1 cellular context compared by ENCODE assay signal in genomic region chr2:237572021-237572741, GRCh38.
TF ChIP-seq lines count a peak whose summit lies in the region.

No MANE protein-coding gene starts in this region.

TF ChIP-seq in HepG2, 621 proteins besides CTCF, POLR2A, EP300 and RAD21 (continued from another document and continues in another):
- TF ChIP-seq, protein P1, sequence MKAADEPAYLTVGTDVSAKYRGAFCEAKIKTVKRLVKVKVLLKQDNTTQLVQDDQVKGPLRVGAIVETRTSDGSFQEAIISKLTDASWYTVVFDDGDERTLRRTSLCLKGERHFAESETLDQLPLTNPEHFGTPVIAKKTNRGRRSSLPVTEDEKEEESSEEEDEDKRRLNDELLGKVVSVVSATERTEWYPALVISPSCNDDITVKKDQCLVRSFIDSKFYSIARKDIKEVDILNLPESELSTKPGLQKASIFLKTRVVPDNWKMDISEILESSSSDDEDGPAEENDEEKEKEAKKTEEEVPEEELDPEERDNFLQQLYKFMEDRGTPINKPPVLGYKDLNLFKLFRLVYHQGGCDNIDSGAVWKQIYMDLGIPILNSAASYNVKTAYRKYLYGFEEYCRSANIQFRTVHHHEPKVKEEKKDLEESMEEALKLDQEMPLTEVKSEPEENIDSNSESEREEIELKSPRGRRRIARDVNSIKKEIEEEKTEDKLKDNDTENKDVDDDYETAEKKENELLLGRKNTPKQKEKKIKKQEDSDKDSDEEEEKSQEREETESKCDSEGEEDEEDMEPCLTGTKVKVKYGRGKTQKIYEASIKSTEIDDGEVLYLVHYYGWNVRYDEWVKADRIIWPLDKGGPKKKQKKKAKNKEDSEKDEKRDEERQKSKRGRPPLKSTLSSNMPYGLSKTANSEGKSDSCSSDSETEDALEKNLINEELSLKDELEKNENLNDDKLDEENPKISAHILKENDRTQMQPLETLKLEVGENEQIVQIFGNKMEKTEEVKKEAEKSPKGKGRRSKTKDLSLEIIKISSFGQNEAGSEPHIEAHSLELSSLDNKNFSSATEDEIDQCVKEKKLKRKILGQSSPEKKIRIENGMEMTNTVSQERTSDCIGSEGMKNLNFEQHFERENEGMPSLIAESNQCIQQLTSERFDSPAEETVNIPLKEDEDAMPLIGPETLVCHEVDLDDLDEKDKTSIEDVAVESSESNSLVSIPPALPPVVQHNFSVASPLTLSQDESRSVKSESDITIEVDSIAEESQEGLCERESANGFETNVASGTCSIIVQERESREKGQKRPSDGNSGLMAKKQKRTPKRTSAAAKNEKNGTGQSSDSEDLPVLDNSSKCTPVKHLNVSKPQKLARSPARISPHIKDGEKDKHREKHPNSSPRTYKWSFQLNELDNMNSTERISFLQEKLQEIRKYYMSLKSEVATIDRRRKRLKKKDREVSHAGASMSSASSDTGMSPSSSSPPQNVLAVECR (CRISPR knock-in tag; IDR thresholded peaks at IDR 0.05; ENCODE audit: borderline replicate concordance) = no peak; the same call in 1 of the 2 replicates
- no peak for TF ChIP-seq ZNF256 (CRISPR knock-in tag; conservative IDR thresholded peaks at IDR 0.05)
- TF ChIP-seq FOXK1 (CRISPR knock-in tag; IDR thresholded peaks at IDR 0.05; ENCODE audit: borderline replicate concordance, low read depth) = peak; percentile 68; the same call in 1 of the 2 replicates
- no peak for TF ChIP-seq POLR2AphosphoS5 (IDR thresholded peaks at IDR 0.05; ENCODE audit: low read depth, low read length)
- TF ChIP-seq DMAP1 (CRISPR knock-in tag; IDR thresholded peaks at IDR 0.05) = no peak
- no peak; the same call in 1 of the 2 replicates for TF ChIP-seq TMF1 (CRISPR knock-in tag; IDR thresholded peaks at IDR 0.05; ENCODE audit: low read depth)
- TF ChIP-seq HMG20A (CRISPR knock-in tag; IDR thresholded peaks at IDR 0.05; ENCODE audit: borderline replicate concordance) = peak; percentile 39; the same call in 1 of the 2 replicates
- TF ChIP-seq, protein P2, sequence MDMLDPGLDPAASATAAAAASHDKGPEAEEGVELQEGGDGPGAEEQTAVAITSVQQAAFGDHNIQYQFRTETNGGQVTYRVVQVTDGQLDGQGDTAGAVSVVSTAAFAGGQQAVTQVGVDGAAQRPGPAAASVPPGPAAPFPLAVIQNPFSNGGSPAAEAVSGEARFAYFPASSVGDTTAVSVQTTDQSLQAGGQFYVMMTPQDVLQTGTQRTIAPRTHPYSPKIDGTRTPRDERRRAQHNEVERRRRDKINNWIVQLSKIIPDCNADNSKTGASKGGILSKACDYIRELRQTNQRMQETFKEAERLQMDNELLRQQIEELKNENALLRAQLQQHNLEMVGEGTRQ (IDR thresholded peaks at IDR 0.05; ENCODE audit: low read depth, low read length) = no peak
- TF ChIP-seq, protein P2 (CRISPR knock-in tag; IDR thresholded peaks at IDR 0.05; ENCODE audit: borderline replicate concordance) = no peak
- TF ChIP-seq KDM3A (CRISPR knock-in tag; IDR thresholded peaks at IDR 0.05; ENCODE audit: low read depth) = peak; percentile 97; the same call in 1 of the 2 replicates
- TF ChIP-seq, protein P3, sequence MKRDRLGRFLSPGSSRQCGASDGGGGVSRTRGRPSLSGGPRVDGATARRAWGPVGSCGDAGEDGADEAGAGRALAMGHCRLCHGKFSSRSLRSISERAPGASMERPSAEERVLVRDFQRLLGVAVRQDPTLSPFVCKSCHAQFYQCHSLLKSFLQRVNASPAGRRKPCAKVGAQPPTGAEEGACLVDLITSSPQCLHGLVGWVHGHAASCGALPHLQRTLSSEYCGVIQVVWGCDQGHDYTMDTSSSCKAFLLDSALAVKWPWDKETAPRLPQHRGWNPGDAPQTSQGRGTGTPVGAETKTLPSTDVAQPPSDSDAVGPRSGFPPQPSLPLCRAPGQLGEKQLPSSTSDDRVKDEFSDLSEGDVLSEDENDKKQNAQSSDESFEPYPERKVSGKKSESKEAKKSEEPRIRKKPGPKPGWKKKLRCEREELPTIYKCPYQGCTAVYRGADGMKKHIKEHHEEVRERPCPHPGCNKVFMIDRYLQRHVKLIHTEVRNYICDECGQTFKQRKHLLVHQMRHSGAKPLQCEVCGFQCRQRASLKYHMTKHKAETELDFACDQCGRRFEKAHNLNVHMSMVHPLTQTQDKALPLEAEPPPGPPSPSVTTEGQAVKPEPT (CRISPR knock-in tag; IDR thresholded peaks at IDR 0.05; ENCODE audit: low read depth) = peak; percentile 28; the same call in 1 of the 2 replicates
- TF ChIP-seq ZNF777 (CRISPR knock-in tag; IDR thresholded peaks at IDR 0.05) = no peak
- peak; percentile 68; the same call in 1 of the 2 replicates for TF ChIP-seq MYC (CRISPR knock-in tag; IDR thresholded peaks at IDR 0.05; ENCODE audit: borderline replicate concordance)
- TF ChIP-seq CHD4 (IDR thresholded peaks at IDR 0.05; ENCODE audit: borderline replicate concordance, low read length) = no peak
- no peak for TF ChIP-seq TAF15 (IDR thresholded peaks at IDR 0.05; ENCODE audit: low read depth, low read length, poor library complexity, severe bottlenecking)
- TF ChIP-seq AGO1 (IDR thresholded peaks at IDR 0.05; ENCODE audit: low read depth, low read length, poor library complexity, severe bottlenecking) = peak; percentile 68
- TF ChIP-seq SOX13 (IDR thresholded peaks at IDR 0.05) = no peak
- TF ChIP-seq SOX13 (CRISPR knock-in tag; conservative IDR thresholded peaks at IDR 0.05 in 1 of 2, IDR thresholded peaks at IDR 0.05 in 1 of 2) = peak in 1 of 2 experiments; percentile 45; a peak in 1 of 4 replicates
- TF ChIP-seq TEAD3 (CRISPR knock-in tag; optimal IDR thresholded peaks at IDR 0.05; ENCODE audit: borderline replicate concordance) = peak; percentile 78
- TF ChIP-seq ZNF207 (IDR thresholded peaks at IDR 0.05; ENCODE audit: borderline replicate concordance) = no peak
- TF ChIP-seq ZNF768 (CRISPR knock-in tag; IDR thresholded peaks at IDR 0.05) = peak; percentile 71; the same call in 1 of the 2 replicates
- peak; percentile 59; the same call in 1 of the 2 replicates for TF ChIP-seq ZNF281 (CRISPR knock-in tag; IDR thresholded peaks at IDR 0.05; ENCODE audit: borderline replicate concordance)
- peak; percentile 68 for TF ChIP-seq RXRB (CRISPR knock-in tag; IDR thresholded peaks at IDR 0.05; ENCODE audit: borderline replicate concordance)
- TF ChIP-seq SMYD3 (CRISPR knock-in tag; IDR thresholded peaks at IDR 0.05) = 0 out of 2 replicates have a peak, but pooled peaks have one; percentile 46
- TF ChIP-seq GABPB1 (CRISPR knock-in tag; IDR thresholded peaks at IDR 0.05) = peak; percentile 75
- no peak for TF ChIP-seq RFX5 (IDR thresholded peaks at IDR 0.05; ENCODE audit: low read depth, low read length)
- TF ChIP-seq, protein P4, sequence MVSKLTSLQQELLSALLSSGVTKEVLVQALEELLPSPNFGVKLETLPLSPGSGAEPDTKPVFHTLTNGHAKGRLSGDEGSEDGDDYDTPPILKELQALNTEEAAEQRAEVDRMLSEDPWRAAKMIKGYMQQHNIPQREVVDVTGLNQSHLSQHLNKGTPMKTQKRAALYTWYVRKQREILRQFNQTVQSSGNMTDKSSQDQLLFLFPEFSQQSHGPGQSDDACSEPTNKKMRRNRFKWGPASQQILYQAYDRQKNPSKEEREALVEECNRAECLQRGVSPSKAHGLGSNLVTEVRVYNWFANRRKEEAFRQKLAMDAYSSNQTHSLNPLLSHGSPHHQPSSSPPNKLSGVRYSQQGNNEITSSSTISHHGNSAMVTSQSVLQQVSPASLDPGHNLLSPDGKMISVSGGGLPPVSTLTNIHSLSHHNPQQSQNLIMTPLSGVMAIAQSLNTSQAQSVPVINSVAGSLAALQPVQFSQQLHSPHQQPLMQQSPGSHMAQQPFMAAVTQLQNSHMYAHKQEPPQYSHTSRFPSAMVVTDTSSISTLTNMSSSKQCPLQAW (CRISPR knock-in tag; IDR thresholded peaks at IDR 0.05) = peak; percentile 90
- 0 out of 2 replicates have a peak, but pooled peaks have one; percentile 67 for TF ChIP-seq MXD4 (CRISPR knock-in tag; IDR thresholded peaks at IDR 0.05)
- TF ChIP-seq MBD4 (IDR thresholded peaks at IDR 0.05; ENCODE audit: borderline replicate concordance, low read length) = no peak
- TF ChIP-seq FOXP1 (IDR thresholded peaks at IDR 0.05) = no peak
- no peak for TF ChIP-seq FOXP1 (CRISPR knock-in tag; IDR thresholded peaks at IDR 0.05)
- TF ChIP-seq FOXC1 (CRISPR knock-in tag; IDR thresholded peaks at IDR 0.05; ENCODE audit: borderline replicate concordance) = peak; percentile 77; the same call in 1 of the 2 replicates
- no peak for TF ChIP-seq SRSF1 (optimal IDR thresholded peaks at IDR 0.05; ENCODE audit: low read depth, low read length)
- TF ChIP-seq, protein P5, sequence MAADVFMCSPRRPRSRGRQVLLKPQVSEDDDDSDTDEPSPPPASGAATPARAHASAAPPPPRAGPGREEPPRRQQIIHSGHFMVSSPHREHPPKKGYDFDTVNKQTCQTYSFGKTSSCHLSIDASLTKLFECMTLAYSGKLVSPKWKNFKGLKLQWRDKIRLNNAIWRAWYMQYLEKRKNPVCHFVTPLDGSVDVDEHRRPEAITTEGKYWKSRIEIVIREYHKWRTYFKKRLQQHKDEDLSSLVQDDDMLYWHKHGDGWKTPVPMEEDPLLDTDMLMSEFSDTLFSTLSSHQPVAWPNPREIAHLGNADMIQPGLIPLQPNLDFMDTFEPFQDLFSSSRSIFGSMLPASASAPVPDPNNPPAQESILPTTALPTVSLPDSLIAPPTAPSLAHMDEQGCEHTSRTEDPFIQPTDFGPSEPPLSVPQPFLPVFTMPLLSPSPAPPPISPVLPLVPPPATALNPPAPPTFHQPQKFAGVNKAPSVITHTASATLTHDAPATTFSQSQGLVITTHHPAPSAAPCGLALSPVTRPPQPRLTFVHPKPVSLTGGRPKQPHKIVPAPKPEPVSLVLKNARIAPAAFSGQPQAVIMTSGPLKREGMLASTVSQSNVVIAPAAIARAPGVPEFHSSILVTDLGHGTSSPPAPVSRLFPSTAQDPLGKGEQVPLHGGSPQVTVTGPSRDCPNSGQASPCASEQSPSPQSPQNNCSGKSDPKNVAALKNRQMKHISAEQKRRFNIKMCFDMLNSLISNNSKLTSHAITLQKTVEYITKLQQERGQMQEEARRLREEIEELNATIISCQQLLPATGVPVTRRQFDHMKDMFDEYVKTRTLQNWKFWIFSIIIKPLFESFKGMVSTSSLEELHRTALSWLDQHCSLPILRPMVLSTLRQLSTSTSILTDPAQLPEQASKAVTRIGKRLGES (CRISPR knock-in tag; IDR thresholded peaks at IDR 0.05; ENCODE audit: borderline replicate concordance) = no peak
- TF ChIP-seq RELA (CRISPR knock-in tag; IDR thresholded peaks at IDR 0.05) = peak; percentile 76; the same call in 1 of the 2 replicates
- TF ChIP-seq, protein P6, sequence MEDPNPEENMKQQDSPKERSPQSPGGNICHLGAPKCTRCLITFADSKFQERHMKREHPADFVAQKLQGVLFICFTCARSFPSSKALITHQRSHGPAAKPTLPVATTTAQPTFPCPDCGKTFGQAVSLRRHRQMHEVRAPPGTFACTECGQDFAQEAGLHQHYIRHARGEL (CRISPR knock-in tag; IDR thresholded peaks at IDR 0.05) = peak; percentile 75; the same call in 1 of the 2 replicates
- TF ChIP-seq NFATC3 (CRISPR knock-in tag; IDR thresholded peaks at IDR 0.05) = no peak
- TF ChIP-seq ARHGAP35 (CRISPR knock-in tag; IDR thresholded peaks at IDR 0.05; ENCODE audit: borderline replicate concordance) = 0 out of 2 replicates have a peak, but pooled peaks have one; percentile 53
- no peak for TF ChIP-seq NCOR1 (IDR thresholded peaks at IDR 0.05; ENCODE audit: borderline replicate concordance, low read length)
